8 cellular contexts compared by ENCODE assay signal in genomic region chr7:69932034-69932628, GRCh38.
DNase-seq lines count a peak whose midpoint lies in the region; ATAC-seq and TF ChIP-seq lines count a peak whose summit lies in the region.

No MANE protein-coding gene starts in this region.

- H3K4me3 ChIP-seq in heart left ventricle (no peak overlapping the region), ovary (no peak overlapping the region)

- H3K36me3 ChIP-seq in heart left ventricle (no peaks in the 10 kb centered on the region), ovary (no peaks in the 10 kb centered on the region)

- no peak overlapping the region for H3K4me3 Mint-ChIP-seq in effector memory CD8-positive, alpha-beta T cell

- no peak for TF ChIP-seq POLR2A in heart left ventricle (IDR thresholded peaks at IDR 0.05)
- TF ChIP-seq POLR2A in ovary (IDR thresholded peaks at IDR 0.05) = no peak

- no peaks in the 10 kb centered on the region for H3K36me3 Mint-ChIP-seq in effector memory CD8-positive, alpha-beta T cell (ENCODE audit: insufficient read depth)

- TF ChIP-seq EP300 in ovary (IDR thresholded peaks at IDR 0.05) = no peak

- peak; percentile 48 to 76 (median 69) for TF ChIP-seq CTCF in heart left ventricle (IDR thresholded peaks at IDR 0.05)
- peak; percentile 27 to 46 (median 40) for TF ChIP-seq CTCF in ovary (IDR thresholded peaks at IDR 0.05)

- H3K4me1 ChIP-seq in heart left ventricle (peaks cover 0 to 16% (median 0%) of the 10 kb centered on the region in 12 donors), ovary (ENCODE audit: insufficient read depth) (no peaks in the 10 kb centered on the region)

- intact Hi-C loops in heart left ventricle (cut with DNase I) (loop anchor here in 3 of 10 donors (10.0 kb wide), 4 partner anchors 233 to 1867 kb away; no protein-coding TSS in a partner anchor), Right ventricle myocardium inferior (cut with DNase I) (loop anchor here (5.0 to 10.0 kb wide), 2 partner anchors 95 to 233 kb away; no protein-coding TSS in a partner anchor), ovary (cut with DNase I) (no loop called here)

- WGBS in heart left ventricle, 4 donors = 64 to 72% (median 68%) methylated on average over 2 of the region's 2 CpGs
- WGBS in ovary, 3 donors = 58 to 68% (median 59%) methylated on average over 2 of the region's 2 CpGs

- H3K4me1 Mint-ChIP-seq in effector memory CD8-positive, alpha-beta T cell (ENCODE audit: low read depth in 2 of 2) = no peaks in the 10 kb centered on the region

- DNase-seq in heart left ventricle (no peak), Right ventricle myocardium inferior (ENCODE audit: missing footprints) (no peak), NCI-H774 (lab: John Stamatoyannopoulos, UW) (peak; percentile 13), fibroblast of gingiva (ENCODE audit: low read depth) (peak; percentile 23), ovary (peak in 4 of 5 donors; percentile 17 to 44 (median 35))
- no peak for DNase-seq in stimulated activated CD8-positive, alpha-beta memory T cell treated with anti-CD3 and anti-CD28 coated beads, Interleukin-4, amount 100 ng/mL, for 48 hours
- DNase-seq in effector memory CD8-positive, alpha-beta T cell = no peak

- ATAC-seq in heart left ventricle = peak in 3 of 4 donors; percentile 48 to 62 (median 53)
- ATAC-seq in Right ventricle myocardium inferior = no peak
- no peak for ATAC-seq in HG02588 (IDR thresholded peaks at IDR 0.05; ENCODE audit: unreplicated experiment)
- no peak for ATAC-seq in effector memory CD8-positive, alpha-beta T cell (replicated peaks)

- no peak overlapping the region for H3K27ac Mint-ChIP-seq in effector memory CD8-positive, alpha-beta T cell

- peaks cover 0 to 6% of the 10 kb centered on the region in 2 donors for H3K27me3 Mint-ChIP-seq in effector memory CD8-positive, alpha-beta T cell

- no peaks in the 10 kb centered on the region for H3K9me3 ChIP-seq in heart left ventricle
- no peaks in the 10 kb centered on the region for H3K9me3 ChIP-seq in ovary

- no peaks in the 10 kb centered on the region for H3K9me3 Mint-ChIP-seq in effector memory CD8-positive, alpha-beta T cell

- H3K27me3 ChIP-seq in heart left ventricle (no peaks in the 10 kb centered on the region), ovary (no peaks in the 10 kb centered on the region)

- H3K27ac ChIP-seq in heart left ventricle = no peak overlapping the region
- no peak overlapping the region for H3K27ac ChIP-seq in ovary

Comparison
In these comparisons a context has a peak if more than half of its experiments do, and no peak if none do; other contexts are left out.
1. ATAC-seq: peak in heart left ventricle (3 of 4); none in Right ventricle myocardium inferior (single experiment), HG02588 (single experiment) and effector memory CD8-positive, alpha-beta T cell (single experiment).
2. DNase-seq: peak in NCI-H774 (single experiment), fibroblast of gingiva (single experiment) and ovary (4 of 5); none in heart left ventricle (0 of 5), Right ventricle myocardium inferior (single experiment), stimulated activated CD8-positive, alpha-beta memory T cell treated with anti-CD3 and anti-CD28 coated beads, Interleukin-4, amount 100 ng/mL, for 48 hours (single experiment) and effector memory CD8-positive, alpha-beta T cell (0 of 3).